Comparison of ENCODE assay signal across 6 cellular contexts in genomic region chr22:50303848-50304527, GRCh38. TPM values are rescaled to one million over a fixed set of nuclear protein-coding genes. Genes with fewer than 3 reads are reported as not detected.
A peak's percentile ranks its signal among the peaks of the same experiment; 100 is the strongest.
DNase-seq lines count a peak whose midpoint lies in the region; ATAC-seq, FAIRE-seq and TF ChIP-seq lines count a peak whose summit lies in the region.

No MANE protein-coding gene starts in this region.

- 58 to 62% methylated on average over 11 of the region's 11 CpGs for WGBS in pancreas, 2 donors

- H3K36me3 Mint-ChIP-seq in HFFc6 (ENCODE audit: low read depth), result no peaks in the 10 kb centered on the region
- H3K36me3 Mint-ChIP-seq in chondrocyte (ENCODE audit: low read depth), result no peaks in the 10 kb centered on the region

- H3K9me3 ChIP-seq in pancreas, result no peaks in the 10 kb centered on the region

- peak overlapping the region in 1 of 4 donors; percentile 20 for H3K4me3 ChIP-seq in pancreas

- H3K4me3 Mint-ChIP-seq in HFFc6, result peak overlapping the region; percentile 92
- H3K4me3 Mint-ChIP-seq in chondrocyte (ENCODE audit: unreplicated experiment), result peak overlapping the region; percentile 95

- peaks cover 9 to 47% (median 18%) of the 10 kb centered on the region in 3 donors for H3K4me1 ChIP-seq in pancreas

- intact Hi-C loops in pancreas (cut with DNase I), result no loop called here

- H3K27me3 Mint-ChIP-seq in HFFc6 (ENCODE audit: insufficient read depth) (peaks cover 4% of the 10 kb centered on the region), chondrocyte (ENCODE audit: low read depth) (no peaks in the 10 kb centered on the region)

- TF ChIP-seq CTCF in HFFc6 (IDR thresholded peaks at IDR 0.05) (peak; percentile 28; the same call in 1 of the 2 replicates), chondrocyte (IDR thresholded peaks at IDR 0.05) (peak; percentile 51), pancreas (IDR thresholded peaks at IDR 0.05) (no peak), omental fat pad (IDR thresholded peaks at IDR 0.05) (no peak)

- DNase-seq in HFFc6 (peak; percentile 21), chondrocyte (ENCODE audit: low spot score) (no peak), pancreas (peak in 4 of 6 donors; percentile 57 to 73 (median 60)), omental fat pad (ENCODE audit: low spot score) (no peak), RKO (ENCODE audit: low spot score) (no peak)

- H3K4me1 Mint-ChIP-seq in HFFc6 (ENCODE audit: low read depth) (peaks cover 54% of the 10 kb centered on the region), chondrocyte (ENCODE audit: low read depth) (peaks cover 62% of the 10 kb centered on the region)

- FAIRE-seq in pancreas (lab: Jason Lieb, UNC), result no peak

- no peaks in the 10 kb centered on the region for H3K27me3 ChIP-seq in pancreas

- H3K9me3 Mint-ChIP-seq in HFFc6 (no peaks in the 10 kb centered on the region), chondrocyte (ENCODE audit: low read depth) (no peaks in the 10 kb centered on the region)

- peak; percentile 5 to 26 (median 12) for ATAC-seq in pancreas
- ATAC-seq in omental fat pad (ENCODE audit: low FRiP score), result no peak
- no peak for ATAC-seq in HG02588 (IDR thresholded peaks at IDR 0.05; ENCODE audit: unreplicated experiment)

- H3K27ac ChIP-seq in pancreas, result peak overlapping the region; percentile 78 to 88 (median 82)

- H3K27ac Mint-ChIP-seq in HFFc6, result peak overlapping the region; percentile 93
- peak overlapping the region; percentile 99 for H3K27ac Mint-ChIP-seq in chondrocyte (ENCODE audit: unreplicated experiment)

- H3K36me3 ChIP-seq in pancreas, result no peaks in the 10 kb centered on the region

RNA-seq across cellular contexts. Expression of gene PLXNB2, which starts 3.5 kb away (rescaled TPM):
- total RNA-seq in HFFc6 (2021; fragmentation: NEBNext Ultra II Directional; extraction: Animal tissue kit (Norgen Biotek cat#: 25700)), result 100 to 1,000 TPM; 280 to 370 (median 291) TPM
- 300 to 356 TPM (median 346 TPM) in 3 replicates for total RNA-seq in chondrocyte
- 100 to 1,000 TPM in 5 of 6 donors, 10 to 100 TPM in 1; 89.3 to 168 (median 113) TPM for total RNA-seq in pancreas
- 100 to 1,000 TPM; 191 to 216 TPM for polyA plus RNA-seq in pancreas
- 100 to 1,000 TPM in 3 of 4 donors, 10 to 100 TPM in 1; 91.4 to 130 (median 115) TPM for total RNA-seq in omental fat pad

RNA-seq across cellular contexts. Expression of gene DENND6B, which starts 22.8 kb away (rescaled TPM):
- total RNA-seq in HFFc6 (2021; fragmentation: NEBNext Ultra II Directional; extraction: Animal tissue kit (Norgen Biotek cat#: 25700)), result 1 to 10 TPM; 1.4 to 2.5 (median 1.9) TPM
- total RNA-seq in chondrocyte, result 7.7 to 8.8 TPM (median 8.1 TPM) in 3 replicates
- 1 to 10 TPM; 4.3 to 9.5 (median 5.4) TPM for total RNA-seq in pancreas
- polyA plus RNA-seq in pancreas, result 10 to 100 TPM; 20.9 to 25.3 TPM
- total RNA-seq in omental fat pad, result 1 to 10 TPM; 2.2 to 3.1 (median 2.7) TPM

RNA-seq across cellular contexts. Expression of gene MAPK11, which starts 33.8 kb away (rescaled TPM):
- 10 to 100 TPM in 1 of 6 experiments, 1 to 10 TPM in 5; 6.0 to 10.2 (median 7.8) TPM for total RNA-seq in HFFc6 (2021; fragmentation: NEBNext Ultra II Directional; extraction: Animal tissue kit (Norgen Biotek cat#: 25700))
- total RNA-seq in chondrocyte, result 9.3 to 19.9 TPM (median 17.7 TPM) in 3 replicates
- total RNA-seq in pancreas, result 1 to 10 TPM; 1.3 to 3.7 (median 2.3) TPM
- polyA plus RNA-seq in pancreas, result 10 to 100 TPM; 13.2 to 22.2 TPM
- total RNA-seq in omental fat pad, result 10 to 100 TPM; 12.1 to 38.9 (median 20.4) TPM

RNA-seq across cellular contexts. Expression of gene PPP6R2, which starts 39.1 kb away (rescaled TPM):
- total RNA-seq in HFFc6 (2021; fragmentation: NEBNext Ultra II Directional; extraction: Animal tissue kit (Norgen Biotek cat#: 25700)), result 10 to 100 TPM; 41.9 to 47.0 (median 43.6) TPM
- total RNA-seq in chondrocyte (46.2 to 53.1 TPM (median 47.1 TPM) in 3 replicates), pancreas (10 to 100 TPM; 21.1 to 28.7 (median 24.6) TPM), omental fat pad (10 to 100 TPM; 35.6 to 64.6 (median 41.7) TPM)
- 10 to 100 TPM; 60.1 to 70.4 TPM for polyA plus RNA-seq in pancreas

RNA-seq across cellular contexts. Expression of gene MAPK12, which starts 42.5 kb away (rescaled TPM):
- 10 to 100 TPM; 31.4 to 39.5 (median 34.1) TPM for total RNA-seq in HFFc6 (2021; fragmentation: NEBNext Ultra II Directional; extraction: Animal tissue kit (Norgen Biotek cat#: 25700))
- total RNA-seq in chondrocyte (34.6 to 46.6 TPM (median 44.7 TPM) in 3 replicates), pancreas (1 to 10 TPM in 5 of 6 donors, under 1 TPM in 1; 0.88 to 3.8 (median 1.6) TPM), omental fat pad (10 to 100 TPM in 3 of 4 donors, 1 to 10 TPM in 1; 7.9 to 31.1 (median 17.8) TPM)
- polyA plus RNA-seq in pancreas, result 10 to 100 TPM in 1 of 2 donors, 1 to 10 TPM in 1; 6.9 to 19.2 TPM

Comparison
In these comparisons a context has a peak if more than half of its experiments do, and no peak if none do; other contexts are left out.
1. DNase-seq: peak in HFFc6 (single experiment) and pancreas (4 of 6); none in chondrocyte (single experiment), omental fat pad (single experiment) and RKO (single experiment).
2. CTCF ChIP-seq: peak in HFFc6 (single experiment) and chondrocyte (single experiment); none in pancreas (0 of 4) and omental fat pad (0 of 3).
3. ATAC-seq: peak in pancreas (4 of 4); none in omental fat pad (single experiment) and HG02588 (single experiment).